ENCODE assay signal across 1 cellular context in genomic region chr16:47499700-47500264, GRCh38.
TF ChIP-seq lines count a peak whose summit lies in the region.

No MANE protein-coding gene starts in this region.

TF ChIP-seq in HepG2, 621 proteins besides CTCF, POLR2A, EP300 and RAD21 (continued from another document and continues in another):
- TF ChIP-seq, protein P1, sequence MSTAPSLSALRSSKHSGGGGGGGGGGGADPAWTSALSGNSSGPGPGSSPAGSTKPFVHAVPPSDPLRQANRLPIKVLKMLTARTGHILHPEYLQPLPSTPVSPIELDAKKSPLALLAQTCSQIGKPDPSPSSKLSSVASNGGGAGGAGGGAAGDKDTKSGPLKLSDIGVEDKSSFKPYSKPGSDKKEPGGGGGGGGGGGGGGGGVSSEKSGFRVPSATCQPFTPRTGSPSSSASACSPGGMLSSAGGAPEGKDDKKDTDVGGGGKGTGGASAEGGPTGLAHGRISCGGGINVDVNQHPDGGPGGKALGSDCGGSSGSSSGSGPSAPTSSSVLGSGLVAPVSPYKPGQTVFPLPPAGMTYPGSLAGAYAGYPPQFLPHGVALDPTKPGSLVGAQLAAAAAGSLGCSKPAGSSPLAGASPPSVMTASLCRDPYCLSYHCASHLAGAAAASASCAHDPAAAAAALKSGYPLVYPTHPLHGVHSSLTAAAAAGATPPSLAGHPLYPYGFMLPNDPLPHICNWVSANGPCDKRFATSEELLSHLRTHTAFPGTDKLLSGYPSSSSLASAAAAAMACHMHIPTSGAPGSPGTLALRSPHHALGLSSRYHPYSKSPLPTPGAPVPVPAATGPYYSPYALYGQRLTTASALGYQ (CRISPR knock-in tag; IDR thresholded peaks at IDR 0.05): peak; percentile 52; the same call in 1 of the 2 replicates
- TF ChIP-seq ZNF143 (CRISPR knock-in tag; IDR thresholded peaks at IDR 0.05) (peak; percentile 59), SNAI1 (CRISPR knock-in tag; IDR thresholded peaks at IDR 0.05; ENCODE audit: borderline replicate concordance) (no peak), ZNF619 (CRISPR knock-in tag; IDR thresholded peaks at IDR 0.05) (no peak), ZHX1 (CRISPR knock-in tag; IDR thresholded peaks at IDR 0.05; ENCODE audit: low read depth) (no peak), ETV6 (CRISPR knock-in tag; conservative IDR thresholded peaks at IDR 0.05) (no peak), RERE (CRISPR knock-in tag; IDR thresholded peaks at IDR 0.05; ENCODE audit: low read depth) (0 out of 2 replicates have a peak, but pooled peaks have one; percentile 56), NAIF1 (CRISPR knock-in tag; IDR thresholded peaks at IDR 0.05; ENCODE audit: borderline replicate concordance) (peak; percentile 66; the same call in 1 of the 2 replicates), ZNF230 (CRISPR knock-in tag; IDR thresholded peaks at IDR 0.05) (no peak), NFATC3 (CRISPR knock-in tag; IDR thresholded peaks at IDR 0.05) (no peak), MED13 (CRISPR knock-in tag; IDR thresholded peaks at IDR 0.05) (no peak), RORA (CRISPR knock-in tag; IDR thresholded peaks at IDR 0.05) (no peak), TEAD3 (CRISPR knock-in tag; optimal IDR thresholded peaks at IDR 0.05; ENCODE audit: borderline replicate concordance) (peak; percentile 41), ZNF557 (CRISPR knock-in tag; IDR thresholded peaks at IDR 0.05) (0 out of 2 replicates have a peak, but pooled peaks have one; percentile 3), MIXL1 (CRISPR knock-in tag; IDR thresholded peaks at IDR 0.05) (peak; percentile 63; the same call in 1 of the 2 replicates), ZNF44 (CRISPR knock-in tag; IDR thresholded peaks at IDR 0.05) (no peak), HOXA3 (CRISPR knock-in tag; IDR thresholded peaks at IDR 0.05) (peak; percentile 80), GFI1 (CRISPR knock-in tag; IDR thresholded peaks at IDR 0.05; ENCODE audit: borderline replicate concordance) (no peak; the same call in 1 of the 2 replicates), ZBTB7A (CRISPR knock-in tag; IDR thresholded peaks at IDR 0.05) (no peak), MED8 (CRISPR knock-in tag; IDR thresholded peaks at IDR 0.05; ENCODE audit: insufficient replicate concordance) (no peak), KLF6 (CRISPR knock-in tag; IDR thresholded peaks at IDR 0.05) (peak; percentile 34; the same call in 1 of the 2 replicates), ADNP (CRISPR knock-in tag; IDR thresholded peaks at IDR 0.05) (peak; percentile 38; the same call in 1 of the 2 replicates), HMGA1 (CRISPR knock-in tag; conservative IDR thresholded peaks at IDR 0.05) (no peak), ZNF646 (CRISPR knock-in tag; IDR thresholded peaks at IDR 0.05) (no peak), ZNF777 (CRISPR knock-in tag; IDR thresholded peaks at IDR 0.05) (no peak), DNMT1 (CRISPR knock-in tag; IDR thresholded peaks at IDR 0.05) (no peak), CHD4 (IDR thresholded peaks at IDR 0.05; ENCODE audit: borderline replicate concordance, low read length) (peak; percentile 46; the same call in 1 of the 2 replicates), BHLHE40 (IDR thresholded peaks at IDR 0.05; ENCODE audit: low read length) (no peak; the same call in 1 of the 2 replicates), ZBTB43 (CRISPR knock-in tag; conservative IDR thresholded peaks at IDR 0.05) (no peak), ZNF326 (CRISPR knock-in tag; IDR thresholded peaks at IDR 0.05; ENCODE audit: borderline replicate concordance) (no peak)
- TF ChIP-seq, protein P2, sequence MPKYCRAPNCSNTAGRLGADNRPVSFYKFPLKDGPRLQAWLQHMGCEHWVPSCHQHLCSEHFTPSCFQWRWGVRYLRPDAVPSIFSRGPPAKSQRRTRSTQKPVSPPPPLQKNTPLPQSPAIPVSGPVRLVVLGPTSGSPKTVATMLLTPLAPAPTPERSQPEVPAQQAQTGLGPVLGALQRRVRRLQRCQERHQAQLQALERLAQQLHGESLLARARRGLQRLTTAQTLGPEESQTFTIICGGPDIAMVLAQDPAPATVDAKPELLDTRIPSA (CRISPR knock-in tag; IDR thresholded peaks at IDR 0.05; ENCODE audit: borderline replicate concordance): no peak
- TF ChIP-seq, protein P3, sequence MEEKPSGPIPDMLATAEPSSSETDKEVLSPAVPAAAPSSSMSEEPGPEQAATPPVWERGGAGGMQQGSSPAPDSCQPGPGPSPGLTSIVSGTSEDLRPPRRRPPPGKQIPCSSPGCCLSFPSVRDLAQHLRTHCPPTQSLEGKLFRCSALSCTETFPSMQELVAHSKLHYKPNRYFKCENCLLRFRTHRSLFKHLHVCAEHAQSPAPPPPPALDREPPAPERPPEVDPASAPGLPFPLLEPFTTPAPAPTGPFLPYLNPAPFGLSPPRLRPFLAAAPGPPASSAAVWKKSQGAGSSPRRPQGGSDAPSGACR (CRISPR knock-in tag; IDR thresholded peaks at IDR 0.05): no peak
- TF ChIP-seq, protein P4, sequence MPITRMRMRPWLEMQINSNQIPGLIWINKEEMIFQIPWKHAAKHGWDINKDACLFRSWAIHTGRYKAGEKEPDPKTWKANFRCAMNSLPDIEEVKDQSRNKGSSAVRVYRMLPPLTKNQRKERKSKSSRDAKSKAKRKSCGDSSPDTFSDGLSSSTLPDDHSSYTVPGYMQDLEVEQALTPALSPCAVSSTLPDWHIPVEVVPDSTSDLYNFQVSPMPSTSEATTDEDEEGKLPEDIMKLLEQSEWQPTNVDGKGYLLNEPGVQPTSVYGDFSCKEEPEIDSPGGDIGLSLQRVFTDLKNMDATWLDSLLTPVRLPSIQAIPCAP (CRISPR knock-in tag; IDR thresholded peaks at IDR 0.05; ENCODE audit: low read depth): no peak
- TF ChIP-seq, protein P5, sequence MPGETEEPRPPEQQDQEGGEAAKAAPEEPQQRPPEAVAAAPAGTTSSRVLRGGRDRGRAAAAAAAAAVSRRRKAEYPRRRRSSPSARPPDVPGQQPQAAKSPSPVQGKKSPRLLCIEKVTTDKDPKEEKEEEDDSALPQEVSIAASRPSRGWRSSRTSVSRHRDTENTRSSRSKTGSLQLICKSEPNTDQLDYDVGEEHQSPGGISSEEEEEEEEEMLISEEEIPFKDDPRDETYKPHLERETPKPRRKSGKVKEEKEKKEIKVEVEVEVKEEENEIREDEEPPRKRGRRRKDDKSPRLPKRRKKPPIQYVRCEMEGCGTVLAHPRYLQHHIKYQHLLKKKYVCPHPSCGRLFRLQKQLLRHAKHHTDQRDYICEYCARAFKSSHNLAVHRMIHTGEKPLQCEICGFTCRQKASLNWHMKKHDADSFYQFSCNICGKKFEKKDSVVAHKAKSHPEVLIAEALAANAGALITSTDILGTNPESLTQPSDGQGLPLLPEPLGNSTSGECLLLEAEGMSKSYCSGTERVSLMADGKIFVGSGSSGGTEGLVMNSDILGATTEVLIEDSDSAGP (CRISPR knock-in tag; IDR thresholded peaks at IDR 0.05; ENCODE audit: borderline replicate concordance): no peak; the same call in none of the 2 replicates
